ENCODE assay signal across 20 cellular contexts in the genomic region with DNA sequence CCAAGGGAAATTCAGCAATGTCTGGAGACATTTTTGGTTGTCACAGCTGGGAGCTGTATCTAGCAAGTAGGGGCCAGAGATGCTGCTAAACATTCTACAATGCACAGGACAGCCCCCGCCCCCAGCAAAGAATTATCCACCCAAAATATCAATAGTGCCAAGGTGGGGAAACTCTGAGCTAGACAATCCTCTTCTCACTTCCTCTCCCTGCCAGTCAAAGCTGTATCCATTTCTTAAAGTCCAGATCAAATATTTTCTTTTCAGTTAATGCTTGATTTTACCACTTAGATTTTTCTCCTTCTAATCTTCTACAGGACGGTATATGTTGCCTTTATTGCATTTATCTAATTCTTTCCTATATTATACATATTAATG.
"Had no signal": no experiment of that assay in that cellular context is flagged by ENCODE, and none has a peak within 500 bp of the region (broad histone marks: within the 10 kb centered on the region; RNA-seq: fewer than 3 reads in every experiment).

No MANE protein-coding gene starts in this region.

- H3K4me2 ChIP-seq: SK-N-SH had no signal

- H3K9ac ChIP-seq: SK-N-SH had no signal

- DNase-seq: KBM-7, MV-4-11, NCI-H1048, NCI-H1105 treated with DMSO at 0.1 percent for 48 hours, NCI-H1417 treated with DMSO at 0.1 percent for 48 hours, NCI-H146, NCI-H1694 treated with DMSO at 0.1 percent for 48 hours, NCI-H1930, NCI-H2081, NCI-H2107, NCI-H2227 treated with DMSO at 0.1 percent for 48 hours, NCI-H510A, NCI-H524 treated with DMSO at 0.1 percent for 48 hours, NCI-H774, PC-3, SHP77, SK-N-SH, SW 1271 had no signal

- H3K27ac ChIP-seq: RWPE1 had no signal

- H3K9me3 ChIP-seq: SK-N-SH had no signal

- ATAC-seq: Panc1, PC-3 had no signal
